In genomic region chr10:124946945-124947344, GRCh38 we compare ENCODE assay signal across 10 cellular contexts. TPM values are rescaled to one million over a fixed set of nuclear protein-coding genes. Genes with fewer than 3 reads are reported as not detected.
DNase-seq lines count a peak whose midpoint lies in the region; ATAC-seq and TF ChIP-seq lines count a peak whose summit lies in the region.
"Had no signal": no experiment of that assay in that cellular context is flagged by ENCODE, and none has a peak within 500 bp of the region (broad histone marks: within the 10 kb centered on the region; RNA-seq: fewer than 3 reads in every experiment).

No MANE protein-coding gene starts in this region.

- DNase-seq in Right ventricle myocardium superior (no peak), heart left ventricle (no peak), NCI-H345 (lab: John Stamatoyannopoulos, UW) (peak; percentile 19), NCI-H187 treated with DMSO at 0.1 percent for 48 hours (lab: John Stamatoyannopoulos, UW) (no peak)
- DNase-seq in effector memory CD8-positive, alpha-beta T cell, result no peak
- DNase-seq in stimulated activated effector memory CD8-positive, alpha-beta T cell treated with anti-CD3 and anti-CD28 coated beads, Interleukin-12 subunit alpha, Interleukin-12 subunit beta, amount 100 ng/mL, for 72 hours (ENCODE audit: low spot score in 2 of 2), result no peak
- DNase-seq: activated CD4-positive, CD25-positive, alpha-beta regulatory T cell treated with anti-CD3 and anti-CD28 coated beads, Interleukin-2, amount 50 U/mL, for 72 hours; lower lobe of right lung had no signal

- no peaks in the 10 kb centered on the region for H3K27me3 ChIP-seq in heart left ventricle

- H3K9me3 ChIP-seq in heart left ventricle, result no peaks in the 10 kb centered on the region
- H3K9me3 ChIP-seq: lower lobe of right lung had no signal

- ATAC-seq in Right ventricle myocardium superior (ENCODE audit: poor library complexity), result peak; percentile 25
- no peak for ATAC-seq in heart left ventricle
- peak; percentile 76 for ATAC-seq in effector memory CD8-positive, alpha-beta T cell (replicated peaks)
- ATAC-seq in stimulated activated effector memory CD8-positive, alpha-beta T cell treated with anti-CD3 and anti-CD28 coated beads, Interleukin-12 subunit alpha, Interleukin-12 subunit beta, amount 100 ng/mL, for 72 hours, result peak; percentile 91
- ATAC-seq in HG03432 (IDR thresholded peaks at IDR 0.05; ENCODE audit: unreplicated experiment), result no peak
- no peak for ATAC-seq in HG03095 (IDR thresholded peaks at IDR 0.05; ENCODE audit: unreplicated experiment)
- ATAC-seq: lower lobe of right lung had no signal

- peaks cover 40 to 67% of the 10 kb centered on the region in 2 donors for H3K4me1 Mint-ChIP-seq in effector memory CD8-positive, alpha-beta T cell (ENCODE audit: low read depth in 2 of 2)
- H3K4me1 Mint-ChIP-seq in stimulated activated effector memory CD8-positive, alpha-beta T cell treated with anti-CD3 and anti-CD28 coated beads, Interleukin-12 subunit alpha, Interleukin-12 subunit beta, amount 100 ng/mL, for 72 hours, result peaks cover 41% of the 10 kb centered on the region

- H3K27ac Mint-ChIP-seq in effector memory CD8-positive, alpha-beta T cell, result no peak overlapping the region
- H3K27ac Mint-ChIP-seq in stimulated activated effector memory CD8-positive, alpha-beta T cell treated with anti-CD3 and anti-CD28 coated beads, Interleukin-12 subunit alpha, Interleukin-12 subunit beta, amount 100 ng/mL, for 72 hours, result no peak overlapping the region

- intact Hi-C loops in Right ventricle myocardium superior (cut with DNase I), result no loop called here
- intact Hi-C loops in heart left ventricle (cut with DNase I), result no loop called here

- H3K36me3 ChIP-seq in heart left ventricle, result peaks cover 0 to 25% (median 4%) of the 10 kb centered on the region in 9 donors

- H3K4me1 ChIP-seq in heart left ventricle, result peaks cover 3 to 76% (median 42%) of the 10 kb centered on the region in 12 donors

- no peak for TF ChIP-seq CTCF in heart left ventricle (IDR thresholded peaks at IDR 0.05)

- no peak overlapping the region for H3K4me3 ChIP-seq in heart left ventricle
- H3K4me3 ChIP-seq: lower lobe of right lung had no signal

- WGBS in heart left ventricle, 4 donors, result 49 to 54% (median 51%) methylated on average over 2 of the region's 2 CpGs

- peaks cover 16% of the 10 kb centered on the region for H3K36me3 Mint-ChIP-seq in effector memory CD8-positive, alpha-beta T cell (ENCODE audit: insufficient read depth)
- peaks cover 51% of the 10 kb centered on the region for H3K36me3 Mint-ChIP-seq in stimulated activated effector memory CD8-positive, alpha-beta T cell treated with anti-CD3 and anti-CD28 coated beads, Interleukin-12 subunit alpha, Interleukin-12 subunit beta, amount 100 ng/mL, for 72 hours

- H3K9me3 Mint-ChIP-seq in effector memory CD8-positive, alpha-beta T cell, result no peaks in the 10 kb centered on the region
- H3K9me3 Mint-ChIP-seq in stimulated activated effector memory CD8-positive, alpha-beta T cell treated with anti-CD3 and anti-CD28 coated beads, Interleukin-12 subunit alpha, Interleukin-12 subunit beta, amount 100 ng/mL, for 72 hours, result no peaks in the 10 kb centered on the region

- H3K4me3 Mint-ChIP-seq in effector memory CD8-positive, alpha-beta T cell, result no peak overlapping the region
- no peak overlapping the region for H3K4me3 Mint-ChIP-seq in stimulated activated effector memory CD8-positive, alpha-beta T cell treated with anti-CD3 and anti-CD28 coated beads, Interleukin-12 subunit alpha, Interleukin-12 subunit beta, amount 100 ng/mL, for 72 hours

- H3K27me3 Mint-ChIP-seq in effector memory CD8-positive, alpha-beta T cell, result no peaks in the 10 kb centered on the region

- H3K27ac ChIP-seq in heart left ventricle, result peak overlapping the region in 1 of 12 donors; percentile 13
- H3K27ac ChIP-seq: lower lobe of right lung had no signal

- TF ChIP-seq POLR2A in heart left ventricle (IDR thresholded peaks at IDR 0.05), result no peak

RNA-seq across cellular contexts. Expression of gene ZRANB1, which starts 5.0 kb away (rescaled TPM):
- total RNA-seq in Right ventricle myocardium superior, result 24.2 TPM
- 10 to 100 TPM; 20.5 to 31.3 (median 25.7) TPM for total RNA-seq in heart left ventricle
- polyA plus RNA-seq in heart left ventricle, result 10 to 100 TPM; 11.4 to 24.7 TPM

Comparison
In these comparisons a context has a peak if more than half of its experiments do, and no peak if none do; other contexts are left out.
1. ATAC-seq: peak in Right ventricle myocardium superior (single experiment), effector memory CD8-positive, alpha-beta T cell (single experiment) and stimulated activated effector memory CD8-positive, alpha-beta T cell treated with anti-CD3 and anti-CD28 coated beads, Interleukin-12 subunit alpha, Interleukin-12 subunit beta, amount 100 ng/mL, for 72 hours (single experiment); none in heart left ventricle (0 of 4), HG03432 (single experiment) and HG03095 (single experiment).